Comparison of ENCODE assay signal across 8 cellular contexts in genomic region chr12:68331500-68331868, GRCh38. TPM values are rescaled to one million over a fixed set of nuclear protein-coding genes. Genes with fewer than 3 reads are reported as not detected.
DNase-seq lines count a peak whose midpoint lies in the region; ATAC-seq and TF ChIP-seq lines count a peak whose summit lies in the region.

No MANE protein-coding gene starts in this region.

- WGBS in esophagus muscularis mucosa, result 27% methylated on average over 9 of the region's 9 CpGs

- intact Hi-C loops in esophagus muscularis mucosa (cut with DNase I), result no loop called here

- no peaks in the 10 kb centered on the region for H3K36me3 ChIP-seq in Peyer's patch
- H3K36me3 ChIP-seq in esophagus muscularis mucosa, result peaks cover 0 to 18% (median 4%) of the 10 kb centered on the region in 4 donors
- peaks cover 6% of the 10 kb centered on the region for H3K36me3 ChIP-seq in rectal smooth muscle tissue (ENCODE audit: control insufficient read depth, insufficient read depth, low read length)

- no peak for DNase-seq in GM12865 (ENCODE audit: low read depth)
- no peak for DNase-seq in Peyer's patch
- peak; percentile 19 for DNase-seq in esophagus muscularis mucosa (ENCODE audit: extremely low spot score)
- DNase-seq in amniotic stem cell (lab: John Stamatoyannopoulos, UW), result no peak
- no peak for DNase-seq in retina

- TF ChIP-seq EP300 in esophagus muscularis mucosa (IDR thresholded peaks at IDR 0.05), result no peak

- H3K9me3 ChIP-seq in Peyer's patch, result no peaks in the 10 kb centered on the region
- no peaks in the 10 kb centered on the region for H3K9me3 ChIP-seq in esophagus muscularis mucosa

- H3K4me1 ChIP-seq in Peyer's patch, result peaks cover 0 to 8% (median 3%) of the 10 kb centered on the region in 4 donors
- peaks cover 9 to 61% (median 39%) of the 10 kb centered on the region in 4 donors for H3K4me1 ChIP-seq in esophagus muscularis mucosa
- H3K4me1 ChIP-seq in rectal smooth muscle tissue (ENCODE audit: control insufficient read depth, insufficient read depth, low read length), result peaks cover 12% of the 10 kb centered on the region

- H3K27me3 ChIP-seq in Peyer's patch, result no peaks in the 10 kb centered on the region
- H3K27me3 ChIP-seq in esophagus muscularis mucosa, result no peaks in the 10 kb centered on the region
- no peaks in the 10 kb centered on the region for H3K27me3 ChIP-seq in rectal smooth muscle tissue (ENCODE audit: control insufficient read depth, insufficient read depth, low read length)

- peak overlapping the region in 3 of 4 donors; percentile 69 to 84 (median 83) for H3K27ac ChIP-seq in Peyer's patch
- peak overlapping the region; percentile 71 to 83 (median 79) for H3K27ac ChIP-seq in esophagus muscularis mucosa (replicated peaks in 1 of 4)
- peak overlapping the region; percentile 53 for H3K27ac ChIP-seq in rectal smooth muscle tissue (ENCODE audit: low read depth, low read length)

- no peak for ATAC-seq in GM21447 (IDR thresholded peaks at IDR 0.05; ENCODE audit: unreplicated experiment)
- ATAC-seq in activated CD4-positive, CD25-positive, alpha-beta regulatory T cell treated with anti-CD3 and anti-CD28 coated beads, Interleukin-2, amount 50 U/mL, for 24 hours, result no peak

- H3K4me3 ChIP-seq in GM12865 (ENCODE audit: low read depth, low read length) (peak overlapping the region; percentile 85), Peyer's patch (peak overlapping the region; percentile 78 to 92 (median 84)), esophagus muscularis mucosa (peak overlapping the region; percentile 71 to 89 (median 84)), rectal smooth muscle tissue (ENCODE audit: low read length) (peak overlapping the region; percentile 85)

- no peak overlapping the region for H3K9ac ChIP-seq in rectal smooth muscle tissue (ENCODE audit: low read length)

- no peak for TF ChIP-seq CTCF in GM12865 (IDR thresholded peaks at IDR 0.05; ENCODE audit: insufficient read depth, low read depth, low read length, missing control alignments)
- TF ChIP-seq CTCF in Peyer's patch (IDR thresholded peaks at IDR 0.05), result no peak
- no peak for TF ChIP-seq CTCF in esophagus muscularis mucosa (IDR thresholded peaks at IDR 0.05)

- TF ChIP-seq POLR2A in Peyer's patch (IDR thresholded peaks at IDR 0.05) (no peak), esophagus muscularis mucosa (IDR thresholded peaks at IDR 0.05; ENCODE audit: low read depth) (no peak)

RNA-seq across cellular contexts. Expression of gene MDM1, which starts 0.7 kb away (rescaled TPM):
- 10 to 100 TPM in 3 of 4 donors, 1 to 10 TPM in 1; 5.2 to 46.2 (median 14.5) TPM for total RNA-seq in Peyer's patch
- total RNA-seq in esophagus muscularis mucosa, result 10 to 100 TPM; 11.3 to 33.2 (median 14.7) TPM
